Comparison of ENCODE assay signal across 27 cellular contexts in genomic region chr4:28562913-28563312, GRCh38.
"Had no signal": no experiment of that assay in that cellular context is flagged by ENCODE, and none has a peak within 500 bp of the region (broad histone marks: within the 10 kb centered on the region; RNA-seq: fewer than 3 reads in every experiment).

No MANE protein-coding gene starts in this region.

- H3K4me1 ChIP-seq: esophagus muscularis mucosa, heart right ventricle, left lung, psoas muscle, sigmoid colon, stomach, thyroid gland, vagina had no signal

- H3K4me3 Mint-ChIP-seq: dendritic cell treated with granulocyte-macrophage colony-stimulating factor and Interleukin-4, amounts not matched to agents 40 ng/mL and 50 ng/mL, for 4 days; endodermal cell; natural killer cell; stimulated activated effector memory CD8-positive, alpha-beta T cell treated with anti-CD3 and anti-CD28 coated beads, Interleukin-12 subunit alpha, Interleukin-12 subunit beta, amount 100 ng/mL, for 72 hours had no signal

- H3K4me3 ChIP-seq: esophagus muscularis mucosa, heart right ventricle, left lung, ovary, psoas muscle, sigmoid colon, stomach, thyroid gland, vagina had no signal

- ATAC-seq: heart right ventricle; left cardiac atrium; left lung; natural killer cell; psoas muscle; right cardiac atrium; stimulated activated effector memory CD8-positive, alpha-beta T cell treated with anti-CD3 and anti-CD28 coated beads, Interleukin-12 subunit alpha, Interleukin-12 subunit beta, amount 100 ng/mL, for 72 hours had no signal

- H3K27me3 Mint-ChIP-seq: dendritic cell treated with granulocyte-macrophage colony-stimulating factor and Interleukin-4, amounts not matched to agents 40 ng/mL and 50 ng/mL, for 4 days had no signal

- H3K27ac ChIP-seq: esophagus muscularis mucosa, heart right ventricle, left lung, ovary, psoas muscle, sigmoid colon, stomach, thyroid gland, vagina had no signal

- DNase-seq: effector CD8-positive, alpha-beta T cell; endodermal cell; foreskin melanocyte; glutamatergic neuron; heart right ventricle; hippocampal formation; left cardiac atrium; left lung; mesendoderm; midbrain; natural killer cell; occipital lobe; ovary; posterior cingulate gyrus; psoas muscle; right cardiac atrium; sigmoid colon; stimulated activated CD4-positive, alpha-beta T cell treated with anti-CD3 and anti-CD28 coated beads, Interleukin-2, amount 100 ng/mL, for 24 hours; stimulated activated CD4-positive, alpha-beta T cell treated with anti-CD3 and anti-CD28 coated beads, Interleukin-4, amount 100 ng/mL, for 24 hours; stimulated activated naive CD4-positive, alpha-beta T cell treated with Interleukin-2 at 50 U/mL for 16 hours; stomach; thyroid gland; trophoblast cell had no signal

- H3K9me3 ChIP-seq: esophagus muscularis mucosa, ovary, psoas muscle, sigmoid colon, thyroid gland, vagina had no signal

- H3K4me1 Mint-ChIP-seq: endodermal cell; natural killer cell; stimulated activated effector memory CD8-positive, alpha-beta T cell treated with anti-CD3 and anti-CD28 coated beads, Interleukin-12 subunit alpha, Interleukin-12 subunit beta, amount 100 ng/mL, for 72 hours had no signal

- H3K27me3 ChIP-seq: esophagus muscularis mucosa, heart right ventricle, left lung, ovary, sigmoid colon, stomach, thyroid gland, vagina had no signal

- H3K27ac Mint-ChIP-seq: dendritic cell treated with granulocyte-macrophage colony-stimulating factor and Interleukin-4, amounts not matched to agents 40 ng/mL and 50 ng/mL, for 4 days; endodermal cell; natural killer cell; stimulated activated effector memory CD8-positive, alpha-beta T cell treated with anti-CD3 and anti-CD28 coated beads, Interleukin-12 subunit alpha, Interleukin-12 subunit beta, amount 100 ng/mL, for 72 hours had no signal

- H3K36me3 ChIP-seq: esophagus muscularis mucosa, heart right ventricle, left lung, ovary, sigmoid colon, stomach, thyroid gland, vagina had no signal

- H3K36me3 Mint-ChIP-seq: natural killer cell; stimulated activated effector memory CD8-positive, alpha-beta T cell treated with anti-CD3 and anti-CD28 coated beads, Interleukin-12 subunit alpha, Interleukin-12 subunit beta, amount 100 ng/mL, for 72 hours had no signal
